1 cellular context compared by ENCODE assay signal in the genomic region with DNA sequence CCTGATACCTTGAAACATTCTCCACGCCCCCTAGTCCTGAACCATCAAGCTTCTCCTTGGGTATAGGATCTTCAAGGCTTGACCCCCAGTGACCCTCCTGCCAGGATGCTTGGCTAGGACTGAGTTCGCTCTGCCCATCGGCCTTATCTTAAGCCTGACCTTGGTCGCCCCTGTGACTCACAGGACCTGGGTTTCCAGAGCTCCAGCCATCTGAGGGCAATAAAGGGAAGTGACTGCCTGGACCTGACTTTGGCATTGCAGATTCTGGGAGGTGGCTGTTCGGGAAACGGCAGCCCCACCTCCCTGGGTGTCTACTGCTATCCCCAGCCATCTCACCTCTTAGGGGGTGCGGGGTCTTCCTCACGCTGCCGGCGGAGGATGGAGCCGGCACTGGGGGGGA.
TF ChIP-seq lines count a peak whose summit lies in the region.

No MANE protein-coding gene starts in this region.

TF ChIP-seq in A549, 52 proteins besides CTCF, POLR2A, EP300 and RAD21:
- TF ChIP-seq FOSL2 (IDR thresholded peaks at IDR 0.05) (no peak), FOSL2 (CRISPR knock-in tag; IDR thresholded peaks at IDR 0.05) (0 out of 2 replicates have a peak, but pooled peaks have one; percentile 18), KDM1A (IDR thresholded peaks at IDR 0.05; ENCODE audit: low read depth) (no peak), ZNF302 (CRISPR knock-in tag; IDR thresholded peaks at IDR 0.05) (no peak), RFX5 (IDR thresholded peaks at IDR 0.05) (no peak)
